14 cellular contexts compared by ENCODE assay signal in genomic region chrX:24485976-24486680, GRCh38.
"Had no signal": no experiment of that assay in that cellular context is flagged by ENCODE, and none has a peak within 500 bp of the region (broad histone marks: within the 10 kb centered on the region; RNA-seq: fewer than 3 reads in every experiment).

No MANE protein-coding gene starts in this region.

- H3K27me3 Mint-ChIP-seq: activated naive CD8-positive, alpha-beta T cell treated with anti-CD3 and anti-CD28 coated beads, Interleukin-2, amount 50 U/mL, for 24 hours; naive B cell had no signal

- DNase-seq: activated CD4-positive, alpha-beta T cell treated with anti-CD3 and anti-CD28 coated beads for 48 hours; activated CD8-positive, alpha-beta memory T cell treated with anti-CD3 and anti-CD28 coated beads, Interleukin-2, amount 50 U/mL, for 4 hours; activated CD8-positive, alpha-beta T cell treated with anti-CD3 and anti-CD28 coated beads, Interleukin-2, amount 10 ng/mL, durations not matched to agents 7 days and 5 days; activated gamma-delta T cell treated with Interleukin-2 at 50 U/mL for 16 hours; activated naive CD8-positive, alpha-beta T cell treated with anti-CD3 and anti-CD28 coated beads, Interleukin-2, amount 50 U/mL, for 24 hours; endodermal cell; gastrocnemius medialis; islet precursor cell; left lung; mammary epithelial cell; naive B cell; T-helper 1 cell had no signal

- H3K9me3 Mint-ChIP-seq: activated naive CD8-positive, alpha-beta T cell treated with anti-CD3 and anti-CD28 coated beads, Interleukin-2, amount 50 U/mL, for 24 hours; stimulated activated effector memory CD8-positive, alpha-beta T cell treated with anti-CD3 and anti-CD28 coated beads, Interleukin-12 subunit alpha, Interleukin-12 subunit beta, amount 100 ng/mL, for 72 hours had no signal

- H3K27ac ChIP-seq: gastrocnemius medialis, left lung had no signal

- ATAC-seq: activated CD8-positive, alpha-beta T cell treated with anti-CD3 and anti-CD28 coated beads, Interleukin-2, amount 10 ng/mL, durations not matched to agents 7 days and 5 days; activated naive CD8-positive, alpha-beta T cell treated with anti-CD3 and anti-CD28 coated beads, Interleukin-2, amount 50 U/mL, for 24 hours; gastrocnemius medialis; left lung; stimulated activated effector memory CD8-positive, alpha-beta T cell treated with anti-CD3 and anti-CD28 coated beads, Interleukin-12 subunit alpha, Interleukin-12 subunit beta, amount 100 ng/mL, for 72 hours; WTC11 had no signal

- H3K36me3 Mint-ChIP-seq: naive B cell; stimulated activated effector memory CD8-positive, alpha-beta T cell treated with anti-CD3 and anti-CD28 coated beads, Interleukin-12 subunit alpha, Interleukin-12 subunit beta, amount 100 ng/mL, for 72 hours had no signal

- H3K4me3 Mint-ChIP-seq: activated CD8-positive, alpha-beta T cell treated with anti-CD3 and anti-CD28 coated beads, Interleukin-2, amount 10 ng/mL, durations not matched to agents 7 days and 5 days; activated naive CD8-positive, alpha-beta T cell treated with anti-CD3 and anti-CD28 coated beads, Interleukin-2, amount 50 U/mL, for 24 hours; endodermal cell; naive B cell; stimulated activated effector memory CD8-positive, alpha-beta T cell treated with anti-CD3 and anti-CD28 coated beads, Interleukin-12 subunit alpha, Interleukin-12 subunit beta, amount 100 ng/mL, for 72 hours; WTC11 had no signal

- H3K27ac Mint-ChIP-seq: activated CD8-positive, alpha-beta T cell treated with anti-CD3 and anti-CD28 coated beads, Interleukin-2, amount 10 ng/mL, durations not matched to agents 7 days and 5 days; activated naive CD8-positive, alpha-beta T cell treated with anti-CD3 and anti-CD28 coated beads, Interleukin-2, amount 50 U/mL, for 24 hours; stimulated activated effector memory CD8-positive, alpha-beta T cell treated with anti-CD3 and anti-CD28 coated beads, Interleukin-12 subunit alpha, Interleukin-12 subunit beta, amount 100 ng/mL, for 72 hours had no signal

- H3K4me3 ChIP-seq: gastrocnemius medialis, left lung had no signal

- H3K27me3 ChIP-seq: gastrocnemius medialis, left lung had no signal

- H3K9me3 ChIP-seq: gastrocnemius medialis, left lung had no signal

- H3K4me1 ChIP-seq: gastrocnemius medialis, left lung had no signal

- H3K36me3 ChIP-seq: gastrocnemius medialis, left lung had no signal
